Comparison of ENCODE assay signal across 10 cellular contexts in genomic region chr12:12482150-12482761, GRCh38.
A peak's percentile ranks its signal among the peaks of the same experiment; 100 is the strongest.
DNase-seq lines count a peak whose midpoint lies in the region; FAIRE-seq lines count a peak whose summit lies in the region.
"Had no signal": no experiment of that assay in that cellular context is flagged by ENCODE, and none has a peak within 500 bp of the region (broad histone marks: within the 10 kb centered on the region; RNA-seq: fewer than 3 reads in every experiment).

No MANE protein-coding gene starts in this region.

- POLR2A ChIA-PET in CD8-positive, alpha-beta memory T cell (lab: Charles Lee): interaction anchor here (0.6 to 1.6 kb wide), 5 partner anchors 16 to 125 kb away, joined by 3 to 7 read pairs (median 5); partner anchors contain the start of genes BORCS5 and DUSP16

- H3K36me3 Mint-ChIP-seq in CD8-positive, alpha-beta memory T cell: peaks cover 34 to 76% (median 35%) of the 10 kb centered on the region in 3 donors
- H3K36me3 Mint-ChIP-seq in T-helper 1 cell treated with Interleukin-12 subunit alpha and Interleukin-12 subunit beta and Interleukin-4 antibody, amounts not matched to agents 30 μg/mL and 1 μg/mL, for 36 hours (ENCODE audit: low read depth): peaks cover 42% of the 10 kb centered on the region

- no peaks in the 10 kb centered on the region for H3K27me3 ChIP-seq in CD8-positive, alpha-beta memory T cell (ENCODE audit: insufficient read depth, low read length, poor library complexity, severe bottlenecking)
- H3K27me3 ChIP-seq in small intestine (ENCODE audit: control insufficient read depth in 2 of 2, insufficient read depth in 2 of 2, low read length in 2 of 2): no peaks in the 10 kb centered on the region
- H3K27me3 ChIP-seq: gastrocnemius medialis had no signal

- H3K4me1 Mint-ChIP-seq in CD8-positive, alpha-beta memory T cell: peaks cover 36 to 70% (median 69%) of the 10 kb centered on the region in 3 donors
- peaks cover 39% of the 10 kb centered on the region for H3K4me1 Mint-ChIP-seq in T-helper 1 cell treated with Interleukin-12 subunit alpha and Interleukin-12 subunit beta and Interleukin-4 antibody, amounts not matched to agents 30 μg/mL and 1 μg/mL, for 36 hours (ENCODE audit: low read depth)

- peak in 3 of 5 donors; percentile 59 to 88 (median 85) for DNase-seq in CD8-positive, alpha-beta memory T cell
- peak; percentile 89 for DNase-seq in central memory CD4-positive, alpha-beta T cell
- DNase-seq in small intestine (peak; percentile 37), NCI-H2227 treated with DMSO at 0.1 percent for 48 hours (lab: John Stamatoyannopoulos, UW) (no peak), hypothalamus (lab: John Stamatoyannopoulos, UW) (no peak), NCI-H2171 (lab: John Stamatoyannopoulos, UW) (no peak)
- DNase-seq: gastrocnemius medialis; H9; stimulated activated CD4-positive, alpha-beta T cell treated with anti-CD3 and anti-CD28 coated beads, Interleukin-4, amount 100 ng/mL, for 1 hour had no signal

- no peaks in the 10 kb centered on the region for H3K9me3 Mint-ChIP-seq in CD8-positive, alpha-beta memory T cell
- no peaks in the 10 kb centered on the region for H3K9me3 Mint-ChIP-seq in T-helper 1 cell treated with Interleukin-12 subunit alpha and Interleukin-12 subunit beta and Interleukin-4 antibody, amounts not matched to agents 30 μg/mL and 1 μg/mL, for 36 hours
- H3K9me3 Mint-ChIP-seq: H9 had no signal

- peak overlapping the region; percentile 66 to 81 (median 75) for H3K4me3 Mint-ChIP-seq in CD8-positive, alpha-beta memory T cell
- peak overlapping the region; percentile 74 for H3K4me3 Mint-ChIP-seq in T-helper 1 cell treated with Interleukin-12 subunit alpha and Interleukin-12 subunit beta and Interleukin-4 antibody, amounts not matched to agents 30 μg/mL and 1 μg/mL, for 36 hours
- H3K4me3 Mint-ChIP-seq: H9 had no signal

- no peaks in the 10 kb centered on the region for H3K27me3 Mint-ChIP-seq in CD8-positive, alpha-beta memory T cell
- no peaks in the 10 kb centered on the region for H3K27me3 Mint-ChIP-seq in T-helper 1 cell treated with Interleukin-12 subunit alpha and Interleukin-12 subunit beta and Interleukin-4 antibody, amounts not matched to agents 30 μg/mL and 1 μg/mL, for 36 hours (ENCODE audit: low read depth)

- no peaks in the 10 kb centered on the region for H3K9me3 ChIP-seq in CD8-positive, alpha-beta memory T cell (ENCODE audit: low read length)
- no peaks in the 10 kb centered on the region for H3K9me3 ChIP-seq in small intestine (ENCODE audit: control insufficient read depth, low read depth)
- H3K9me3 ChIP-seq: gastrocnemius medialis had no signal

- CTCF ChIA-PET in CD8-positive, alpha-beta memory T cell (lab: Charles Lee): interaction anchor here (1.4 to 3.5 kb wide), 4 partner anchors 16 to 254 kb away, joined by 3 to 19 read pairs (median 6); no protein-coding TSS in a partner anchor

- peak overlapping the region; percentile 89 to 99 (median 94) for H3K27ac Mint-ChIP-seq in CD8-positive, alpha-beta memory T cell
- H3K27ac Mint-ChIP-seq in T-helper 1 cell treated with Interleukin-12 subunit alpha and Interleukin-12 subunit beta and Interleukin-4 antibody, amounts not matched to agents 30 μg/mL and 1 μg/mL, for 36 hours: peak overlapping the region; percentile 93

- peaks cover 6% of the 10 kb centered on the region for H3K36me3 ChIP-seq in CD8-positive, alpha-beta memory T cell (ENCODE audit: insufficient read depth, low read length)
- peaks cover 3 to 20% of the 10 kb centered on the region in 2 donors for H3K36me3 ChIP-seq in small intestine (ENCODE audit: control insufficient read depth in 2 of 2, insufficient read depth in 2 of 2, low read length in 2 of 2)

- peaks cover 26% of the 10 kb centered on the region for H3K4me1 ChIP-seq in CD8-positive, alpha-beta memory T cell (ENCODE audit: insufficient read depth, low read length)
- H3K4me1 ChIP-seq in small intestine (ENCODE audit: control insufficient read depth in 2 of 2, insufficient read depth in 1 of 2, low read depth in 1 of 2, low read length in 1 of 2): peaks cover 0 to 2% of the 10 kb centered on the region in 2 donors
- H3K4me1 ChIP-seq: gastrocnemius medialis had no signal

- 83 to 88% (median 88%) methylated on average over 6 of the region's 6 CpGs for WGBS in small intestine, 3 donors

- peak overlapping the region; percentile 66 for H3K27ac ChIP-seq in CD8-positive, alpha-beta memory T cell (ENCODE audit: low read depth, low read length)
- H3K27ac ChIP-seq in small intestine (ENCODE audit: low read depth in 1 of 2, low read length in 1 of 2): peak overlapping the region; percentile 6 to 95
- H3K27ac ChIP-seq: gastrocnemius medialis had no signal

- peak overlapping the region; percentile 36 for H3K4me3 ChIP-seq in CD8-positive, alpha-beta memory T cell (ENCODE audit: low read length)
- no peak overlapping the region for H3K4me3 ChIP-seq in small intestine (ENCODE audit: low read depth in 1 of 2, low read length in 2 of 2)
- H3K4me3 ChIP-seq: gastrocnemius medialis had no signal

- FAIRE-seq in small intestine (lab: Jason Lieb, UNC): no peak

Comparison
In these comparisons a context has a peak if more than half of its experiments do, and no peak if none do; other contexts are left out.
1. DNase-seq: peak in CD8-positive, alpha-beta memory T cell (3 of 5), central memory CD4-positive, alpha-beta T cell (single experiment) and small intestine (single experiment); none in NCI-H2227 treated with DMSO at 0.1 percent for 48 hours (single experiment), hypothalamus (0 of 51) and NCI-H2171 (single experiment).